Comparison of ENCODE assay signal across 8 cellular contexts in the genomic region with DNA sequence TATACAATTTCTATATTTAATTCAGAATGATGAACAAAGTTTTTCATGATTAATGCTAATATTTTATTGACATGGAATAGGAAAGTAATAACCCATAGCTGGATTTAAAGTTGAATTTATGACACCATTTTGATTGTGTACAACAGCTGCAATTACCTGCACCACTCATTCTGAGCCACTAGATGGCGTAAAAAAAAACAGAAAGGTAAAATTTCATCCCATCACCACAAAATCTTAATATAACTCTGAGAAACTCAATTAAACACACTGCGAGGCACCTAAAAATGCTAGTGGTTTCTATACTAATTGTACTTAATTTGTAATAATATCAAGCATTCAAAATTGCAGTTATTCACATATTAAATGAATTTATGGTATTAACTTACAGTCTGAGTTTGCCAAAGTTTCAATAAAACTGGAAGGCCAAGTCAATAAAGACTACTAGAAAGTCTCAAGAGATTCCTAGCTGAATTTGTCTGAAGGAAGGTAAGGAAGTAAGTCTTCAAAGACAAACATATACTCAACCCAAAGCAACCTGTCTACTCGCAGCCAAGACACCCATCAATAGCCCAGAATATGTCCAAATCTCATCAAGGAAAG.
DNase-seq lines count a peak whose midpoint lies in the region; ATAC-seq, FAIRE-seq and TF ChIP-seq lines count a peak whose summit lies in the region.

No MANE protein-coding gene starts in this region.

- DNase-seq in AG09319 (ENCODE audit: extremely low read depth, low read depth) (no peak), GM12892 (ENCODE audit: insufficient read length) (no peak), NOMO-1 treated with DMSO at 0.1 percent for 48 hours (lab: John Stamatoyannopoulos, UW; ENCODE audit: unreplicated experiment) (peak; percentile 38), epithelial cell of esophagus (ENCODE audit: low read depth) (peak; percentile 40), renal cortical epithelial cell (ENCODE audit: low read depth) (peak; percentile 37), T-helper 9 cell (no peak), UCSD-AML1 (lab: John Stamatoyannopoulos, UW; ENCODE audit: unreplicated experiment) (no peak)

- no peak overlapping the region for H3K4me3 ChIP-seq in epithelial cell of esophagus (ENCODE audit: low read length)

- no peak for ATAC-seq in HG03280 (IDR thresholded peaks at IDR 0.05; ENCODE audit: unreplicated experiment)

- no peak for TF ChIP-seq POLR2A in GM12892 (IDR thresholded peaks at IDR 0.05; ENCODE audit: low read depth, low read length)

- peak; percentile 68 for FAIRE-seq in GM12892 (lab: Jason Lieb, UNC)

- peak; percentile 82 for TF ChIP-seq CTCF in AG09319 (IDR thresholded peaks at IDR 0.05; ENCODE audit: low read depth, low read length)
- TF ChIP-seq CTCF in epithelial cell of esophagus (IDR thresholded peaks at IDR 0.05; ENCODE audit: insufficient read depth, low read depth, low read length, missing control alignments), result peak; percentile 78

Comparison
In these comparisons a context has a peak if more than half of its experiments do, and no peak if none do; other contexts are left out.
1. DNase-seq: peak in NOMO-1 treated with DMSO at 0.1 percent for 48 hours (single experiment), epithelial cell of esophagus (single experiment) and renal cortical epithelial cell (single experiment); none in AG09319 (single experiment), GM12892 (single experiment), T-helper 9 cell (single experiment) and UCSD-AML1 (single experiment).